ENCODE assay signal across 9 cellular contexts in the genomic region with DNA sequence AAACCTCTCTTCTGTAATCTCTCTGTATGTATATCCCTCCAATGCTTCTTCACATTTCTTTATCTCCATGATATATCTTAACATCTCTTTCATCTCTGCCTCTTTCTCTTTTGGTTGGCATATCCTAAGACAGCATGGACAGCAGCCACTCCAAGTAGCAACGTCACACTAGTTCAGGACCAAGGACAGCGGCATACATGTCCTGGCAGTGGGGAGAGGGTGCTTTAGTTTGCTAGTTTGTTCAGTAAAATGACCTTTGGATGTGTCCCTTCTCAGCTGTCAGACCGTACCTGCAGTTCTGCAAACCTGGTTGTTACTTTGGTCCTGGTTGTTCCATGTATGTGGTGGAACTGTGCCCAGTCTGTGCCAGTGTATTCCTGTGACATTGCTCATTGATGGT.
A peak's percentile ranks its signal among the peaks of the same experiment; 100 is the strongest.
DNase-seq lines count a peak whose midpoint lies in the region; ATAC-seq and TF ChIP-seq lines count a peak whose summit lies in the region.
"Had no signal": no experiment of that assay in that cellular context is flagged by ENCODE, and none has a peak within 500 bp of the region (broad histone marks: within the 10 kb centered on the region; RNA-seq: fewer than 3 reads in every experiment).

No MANE protein-coding gene starts in this region.

- intact Hi-C loops in natural killer cell (cut with micrococcal nuclease) = no loop called here

- H3K36me3 Mint-ChIP-seq in natural killer cell = no peaks in the 10 kb centered on the region

- no peak overlapping the region for H3K27ac Mint-ChIP-seq in natural killer cell

- TF ChIP-seq CTCF in kidney epithelial cell (IDR thresholded peaks at IDR 0.05; ENCODE audit: insufficient read depth, low read length, poor library complexity, severe bottlenecking) (no peak), natural killer cell (IDR thresholded peaks at IDR 0.05) (no peak)

- ATAC-seq in natural killer cell (no peak), GM18868 (IDR thresholded peaks at IDR 0.05; ENCODE audit: unreplicated experiment) (no peak)

- DNase-seq in Caki2 (ENCODE audit: low read depth) (peak; percentile 71), HUDEP-2 (lab: John Stamatoyannopoulos, UW; ENCODE audit: unreplicated experiment in 76 of 76) (peak in 41 of 76 experiments; percentile 2 to 44 (median 19)), amniotic stem cell (lab: John Stamatoyannopoulos, UW) (peak; percentile 46), kidney epithelial cell (ENCODE audit: low read depth) (peak; percentile 43), NCI-H524 treated with DMSO at 0.1 percent for 48 hours (lab: John Stamatoyannopoulos, UW) (no peak), natural killer cell (no peak), middle frontal gyrus (ENCODE audit: extremely low spot score, low spot score) (no peak)

- H3K36me3 ChIP-seq in kidney epithelial cell (ENCODE audit: control insufficient read depth, insufficient read depth, low read length) = no peaks in the 10 kb centered on the region
- H3K36me3 ChIP-seq: ascending aorta had no signal

- no peaks in the 10 kb centered on the region for H3K9me3 Mint-ChIP-seq in natural killer cell

- peaks cover 0 to 11% of the 10 kb centered on the region in 2 donors for H3K27me3 Mint-ChIP-seq in natural killer cell (ENCODE audit: low read depth in 2 of 2)

- H3K4me3 ChIP-seq in kidney epithelial cell (ENCODE audit: low read depth, low read length) = no peak overlapping the region
- H3K4me3 ChIP-seq: ascending aorta had no signal

- in situ Hi-C loops in Caki2 (cut with HindIII; ENCODE audit: low pct_unique_long_range_greater_than_20kb, low sequenced_read_pairs) = no loop called here

- no peaks in the 10 kb centered on the region for H3K4me1 Mint-ChIP-seq in natural killer cell

- H3K27me3 ChIP-seq in kidney epithelial cell (ENCODE audit: control insufficient read depth, insufficient read depth, low read length) = no peaks in the 10 kb centered on the region
- H3K27me3 ChIP-seq: ascending aorta had no signal

- H3K4me3 Mint-ChIP-seq in natural killer cell = no peak overlapping the region

Comparison
In these comparisons a context has a peak if more than half of its experiments do, and no peak if none do; other contexts are left out.
1. DNase-seq: peak in Caki2 (single experiment), HUDEP-2 (41 of 76), amniotic stem cell (single experiment) and kidney epithelial cell (single experiment); none in NCI-H524 treated with DMSO at 0.1 percent for 48 hours (single experiment), natural killer cell (single experiment) and middle frontal gyrus (single experiment).